15 cellular contexts compared by ENCODE assay signal in genomic region chr10:71493741-71494140, GRCh38.
"Had no signal": no experiment of that assay in that cellular context is flagged by ENCODE, and none has a peak within 500 bp of the region (broad histone marks: within the 10 kb centered on the region; RNA-seq: fewer than 3 reads in every experiment).

No MANE protein-coding gene starts in this region.

- H3K27ac Mint-ChIP-seq: nephron progenitor cell; T-helper 2 cell treated with Interferon-gamma antibody and Interleukin-4, amounts not matched to agents 5 μg/mL and 100 μg/mL, for 36 hours had no signal

- DNase-seq: activated CD8-positive, alpha-beta memory T cell treated with anti-CD3 and anti-CD28 coated beads for 24 hours; activated effector memory CD4-positive, alpha-beta T cell treated with anti-CD3 and anti-CD28 coated beads, Interleukin-2, amount 50 U/mL, for 16 hours; heart right ventricle; islet precursor cell; left lung; mesenchymal stem cell; nephron progenitor cell; sigmoid colon; stimulated activated CD4-positive, alpha-beta T cell treated with anti-CD3 and anti-CD28 coated beads, Interleukin-12 subunit alpha, Interleukin-12 subunit beta, amount 100 ng/mL, for 4 hours; testis; upper lobe of right lung had no signal

- H3K4me1 ChIP-seq: ascending aorta, left lung, sigmoid colon, testis, upper lobe of right lung had no signal

- H3K4me3 Mint-ChIP-seq: nephron progenitor cell; stimulated activated naive CD8-positive, alpha-beta T cell treated with anti-CD3 and anti-CD28 coated beads, Interleukin-15, Interleukin-2, amounts not matched to agents 100 ng/mL and 50 ng/mL, for 24 hours; T-helper 2 cell treated with Interferon-gamma antibody and Interleukin-4, amounts not matched to agents 5 μg/mL and 100 μg/mL, for 36 hours had no signal

- H3K27me3 ChIP-seq: ascending aorta, heart right ventricle, left lung, sigmoid colon, testis, upper lobe of right lung had no signal

- H3K27ac ChIP-seq: ascending aorta, heart right ventricle, left lung, prostate gland, sigmoid colon, testis, upper lobe of right lung had no signal

- ATAC-seq: heart right ventricle, left lung, upper lobe of right lung had no signal
